In the genomic region with DNA sequence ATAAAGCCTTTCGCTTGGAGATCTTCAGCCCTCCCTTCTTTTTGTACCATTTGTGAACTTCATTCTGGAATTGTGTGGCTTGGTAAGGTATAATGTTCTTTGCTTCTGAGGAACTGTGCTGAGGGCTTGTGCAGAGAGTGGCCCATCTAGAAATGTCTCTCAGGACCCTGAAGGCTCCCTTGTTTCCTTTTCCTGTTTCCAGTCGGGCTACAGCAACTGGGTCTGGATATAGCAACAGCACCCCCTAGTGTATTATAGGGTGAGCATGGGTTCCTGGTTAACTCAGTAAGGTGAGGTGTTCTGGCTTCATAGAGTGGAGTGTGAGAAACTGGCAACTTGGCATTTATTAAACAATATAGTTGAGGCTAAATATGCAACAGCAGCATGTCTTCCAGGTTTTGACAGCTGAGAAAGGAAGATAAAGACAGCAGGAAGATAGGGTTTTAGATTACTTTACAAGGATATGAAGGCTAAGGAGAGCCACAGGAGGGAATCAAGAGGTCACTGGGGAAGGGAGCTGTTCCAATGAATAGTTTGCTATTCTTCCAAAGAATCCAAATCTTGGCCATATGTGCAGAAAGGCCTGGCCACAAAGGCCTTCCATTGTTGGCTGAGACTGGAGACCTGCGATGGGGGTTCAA, we compare ENCODE assay signal across 8 cellular contexts. TPM values are rescaled to one million over a fixed set of nuclear protein-coding genes. Genes with fewer than 3 reads are reported as not detected.
DNase-seq lines count a peak whose midpoint lies in the region; ATAC-seq and TF ChIP-seq lines count a peak whose summit lies in the region.

No MANE protein-coding gene starts in this region.

- H3K36me3 ChIP-seq in KMS-11 (ENCODE audit: insufficient read depth) (no peaks in the 10 kb centered on the region), OCI-LY1 (ENCODE audit: insufficient read depth, low read length) (no peaks in the 10 kb centered on the region)

- no peaks in the 10 kb centered on the region for H3K79me2 ChIP-seq in KMS-11 (ENCODE audit: insufficient read depth, low read depth)
- H3K79me2 ChIP-seq in OCI-LY1 (ENCODE audit: insufficient read depth, low read length): no peaks in the 10 kb centered on the region

- no peak overlapping the region for H3K4me2 ChIP-seq in KMS-11
- H3K4me2 ChIP-seq in OCI-LY1 (ENCODE audit: low read length): no peak overlapping the region

- no peaks in the 10 kb centered on the region for H3K9me2 ChIP-seq in OCI-LY1 (ENCODE audit: low read depth, low read length)

- peak; percentile 79 for ATAC-seq in GM21786 (IDR thresholded peaks at IDR 0.05; ENCODE audit: unreplicated experiment)
- peak; percentile 71 for ATAC-seq in foreskin keratinocyte
- no peak for ATAC-seq in GM19324 (IDR thresholded peaks at IDR 0.05; ENCODE audit: low FRiP score, unreplicated experiment)

- no peaks in the 10 kb centered on the region for H3K9me3 ChIP-seq in OCI-LY1 (ENCODE audit: low read length)

- DNase-seq in EL: peak; percentile 71
- DNase-seq in activated T-helper 9 cell treated with anti-CD3 and anti-CD28 coated beads, Interleukin-2, amount 50 U/mL, for 16 hours (ENCODE audit: low read depth): peak; percentile 6
- DNase-seq in foreskin keratinocyte: peak in 1 of 2 donors; percentile 65
- DNase-seq in non-pigmented ciliary epithelial cell (ENCODE audit: low read depth): peak; percentile 38

- H3K9ac ChIP-seq in KMS-11: no peak overlapping the region
- H3K9ac ChIP-seq in OCI-LY1 (ENCODE audit: low read length): no peak overlapping the region

- no peaks in the 10 kb centered on the region for H3F3A ChIP-seq in OCI-LY1 (ENCODE audit: insufficient read depth, low read length)

- no peaks in the 10 kb centered on the region for H3K27me3 ChIP-seq in KMS-11 (ENCODE audit: insufficient read depth, low read depth)
- H3K27me3 ChIP-seq in OCI-LY1 (ENCODE audit: insufficient read depth, low read length): no peaks in the 10 kb centered on the region; the same call in 1 of the 2 replicates
- H3K27me3 ChIP-seq in foreskin keratinocyte: no peaks in the 10 kb centered on the region

- peaks cover 15% of the 10 kb centered on the region for H3K4me1 ChIP-seq in KMS-11 (ENCODE audit: low read depth, poor library complexity, severe bottlenecking)
- no peaks in the 10 kb centered on the region for H3K4me1 ChIP-seq in OCI-LY1 (ENCODE audit: insufficient read depth, low read length, severe bottlenecking)
- no peaks in the 10 kb centered on the region for H3K4me1 ChIP-seq in foreskin keratinocyte

- TF ChIP-seq CTCF in KMS-11 (conservative IDR thresholded peaks at IDR 0.05; ENCODE audit: low read depth, low read length) (peak; percentile 80), OCI-LY1 (IDR thresholded peaks at IDR 0.05; ENCODE audit: low read length) (peak; percentile 91), foreskin keratinocyte (conservative IDR thresholded peaks at IDR 0.05) (peak; percentile 95)

- H3K4me3 ChIP-seq in KMS-11 (IDR thresholded peaks at IDR 0.05; ENCODE audit: insufficient read depth, low read depth, low read length) (no peak overlapping the region), OCI-LY1 (ENCODE audit: low read depth, low read length, poor library complexity, severe bottlenecking) (no peak overlapping the region)

- H3K27ac ChIP-seq in KMS-11 (no peak overlapping the region), OCI-LY1 (ENCODE audit: low read depth, low read length, poor library complexity, severe bottlenecking) (no peak overlapping the region), foreskin keratinocyte (no peak overlapping the region)

- peak overlapping the region; percentile 47; the same call in 1 of the 2 replicates for H2AFZ ChIP-seq in KMS-11 (ENCODE audit: low read depth)
- H2AFZ ChIP-seq in OCI-LY1 (ENCODE audit: low read length): no peak overlapping the region

- H4K20me1 ChIP-seq in KMS-11 (ENCODE audit: insufficient read depth) (no peaks in the 10 kb centered on the region), OCI-LY1 (ENCODE audit: insufficient read depth, low read length) (no peaks in the 10 kb centered on the region)

RNA-seq across cellular contexts. Expression of a gene that starts 49.1 kb away (rescaled TPM):
- total RNA-seq in foreskin keratinocyte: not detected in 2 replicates
- not detected in 2 replicates for polyA plus RNA-seq in foreskin keratinocyte

RNA-seq across cellular contexts. Expression of a gene that starts 50.3 kb away (rescaled TPM):
- not detected in 2 replicates for total RNA-seq in foreskin keratinocyte
- polyA plus RNA-seq in foreskin keratinocyte: not detected in 2 replicates
